19 cellular contexts compared by ENCODE assay signal in genomic region chr2:124763611-124764010, GRCh38.
"Had no signal": no experiment of that assay in that cellular context is flagged by ENCODE, and none has a peak within 500 bp of the region (broad histone marks: within the 10 kb centered on the region; RNA-seq: fewer than 3 reads in every experiment).

No MANE protein-coding gene starts in this region.

- H3K27ac ChIP-seq: foreskin keratinocyte, left lung, prostate gland, tibial artery had no signal

- H3K9me3 ChIP-seq: left lung, prostate gland, tibial artery had no signal

- H3K36me3 ChIP-seq: left lung, prostate gland, tibial artery had no signal

- H3K4me3 ChIP-seq: left lung, prostate gland, tibial artery had no signal

- H3K27me3 ChIP-seq: foreskin keratinocyte, left lung, tibial artery had no signal

- H3K4me1 ChIP-seq: foreskin keratinocyte, left lung, prostate gland, tibial artery had no signal

- ATAC-seq: activated naive CD8-positive, alpha-beta T cell treated with anti-CD3 and anti-CD28 coated beads, Interleukin-2, amount 50 U/mL, for 24 hours; activated T-cell treated with anti-CD3 and anti-CD28 coated beads, Interleukin-2, amount 50 U/mL, for 72 hours; foreskin keratinocyte; left lung; right cardiac atrium; stimulated activated naive CD8-positive, alpha-beta T cell treated with anti-CD3 and anti-CD28 coated beads, Interleukin-15, Interleukin-2, amounts not matched to agents 100 U/mL and 50 U/mL, for 24 hours; T-cell had no signal

- DNase-seq: activated CD4-positive, alpha-beta memory T cell treated with anti-CD3 and anti-CD28 coated beads, Interleukin-2, amount 10 ng/mL, durations not matched to agents 7 days and 5 days; activated CD4-positive, alpha-beta T cell treated with anti-CD3 and anti-CD28 coated beads, Interleukin-2, amount 10 ng/mL, durations not matched to agents 24 days and 14 days; activated effector memory CD4-positive, alpha-beta T cell treated with Interleukin-2 at 50 U/mL for 16 hours; activated naive CD4-positive, alpha-beta T cell treated with anti-CD3 and anti-CD28 coated beads, Interleukin-2, amount 50 U/mL, for 16 hours; activated naive CD8-positive, alpha-beta T cell treated with anti-CD3 and anti-CD28 coated beads, Interleukin-2, amount 50 U/mL, for 24 hours; activated T-cell treated with anti-CD3 and anti-CD28 coated beads, Interleukin-2, amount 50 U/mL, for 72 hours; effector memory CD4-positive, alpha-beta T cell; foreskin keratinocyte; left lung; mammary epithelial cell; nephron progenitor cell; right cardiac atrium; stimulated activated CD4-positive, alpha-beta T cell treated with anti-CD3 and anti-CD28 coated beads, Interleukin-12 subunit alpha, Interleukin-12 subunit beta, amount 100 ng/mL, for 4 hours; stimulated activated CD4-positive, alpha-beta T cell treated with anti-CD3 and anti-CD28 coated beads, Interleukin-4, amount 100 ng/mL, for 4 hours; stimulated activated naive CD8-positive, alpha-beta T cell treated with anti-CD3 and anti-CD28 coated beads, Interleukin-15, Interleukin-2, amounts not matched to agents 100 U/mL and 50 U/mL, for 24 hours; T-cell; T-helper 9 cell; tibial artery had no signal
